ENCODE assay signal across 12 cellular contexts in the genomic region with DNA sequence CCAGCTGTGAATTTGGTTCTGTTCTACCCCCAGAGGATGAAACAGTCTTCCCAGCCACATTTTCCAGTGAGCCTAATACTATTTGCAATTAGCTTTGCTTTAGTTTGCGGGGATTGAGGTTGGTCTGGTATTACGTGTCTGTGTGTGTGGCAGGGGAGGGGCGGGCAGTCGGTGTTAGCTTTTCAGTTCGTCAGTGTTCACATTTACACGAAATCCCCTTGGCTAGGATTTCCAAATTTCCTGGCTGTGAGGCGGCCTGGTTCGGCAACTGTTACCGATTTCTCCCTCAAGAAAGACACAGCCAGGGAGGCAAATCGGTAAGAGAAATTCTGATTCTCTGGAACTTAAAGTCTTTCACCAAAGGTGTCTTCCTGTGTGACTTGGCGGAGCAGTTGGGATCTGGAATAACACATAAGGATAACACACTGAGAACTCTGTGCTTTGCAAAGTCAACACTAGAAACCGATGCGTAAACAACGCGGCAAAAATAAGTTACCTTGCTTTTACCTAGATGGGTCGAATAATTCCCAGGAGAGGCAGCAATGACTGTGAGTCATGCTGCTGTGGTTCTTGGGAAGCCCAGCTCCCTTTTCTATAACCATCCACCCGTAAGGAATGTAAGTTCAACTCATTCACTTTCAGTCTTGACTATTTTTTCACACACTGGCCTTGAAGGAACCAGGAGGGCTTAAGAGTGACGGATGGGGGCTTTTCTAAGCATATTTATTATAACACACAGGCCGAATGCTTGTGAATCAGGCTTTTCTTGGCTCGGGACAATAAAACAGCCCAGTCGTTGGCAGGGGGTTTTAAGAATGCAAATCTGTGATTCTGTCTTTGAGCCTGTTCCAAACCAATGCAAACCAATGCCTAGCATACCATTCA. TPM values are rescaled to one million over a fixed set of nuclear protein-coding genes. Genes with fewer than 3 reads are reported as not detected.
A peak's percentile ranks its signal among the peaks of the same experiment; 100 is the strongest.
DNase-seq lines count a peak whose midpoint lies in the region; ATAC-seq and TF ChIP-seq lines count a peak whose summit lies in the region.
"Had no signal": no experiment of that assay in that cellular context is flagged by ENCODE, and none has a peak within 500 bp of the region (broad histone marks: within the 10 kb centered on the region; RNA-seq: fewer than 3 reads in every experiment).

No MANE protein-coding gene starts in this region.

- peak overlapping the region; percentile 65 for H3K27ac ChIP-seq in SJSA1
- H3K27ac ChIP-seq in ovary: peak overlapping the region in 1 of 2 donors; percentile 38

- H3K9me3 ChIP-seq in SJSA1 (replicated peaks) (no peaks in the 10 kb centered on the region), neuron (ENCODE audit: low read length) (no peaks in the 10 kb centered on the region), ovary (no peaks in the 10 kb centered on the region)

- DNase-seq in DMS79 (lab: John Stamatoyannopoulos, UW): peak; percentile 23
- DNase-seq in SJSA1 (ENCODE audit: low read depth in 1 of 2, low spot score in 2 of 2): peak in 1 of 2 experiments; percentile 67
- DNase-seq in fibroblast of the aortic adventitia (ENCODE audit: low read depth): peak; percentile 65
- DNase-seq in activated naive CD4-positive, alpha-beta T cell (lab: John Stamatoyannopoulos, UW): no peak
- no peak for DNase-seq in NCI-H187 treated with DMSO at 0.1 percent for 48 hours (lab: John Stamatoyannopoulos, UW)
- no peak for DNase-seq in ovary
- DNase-seq: CD8-positive, alpha-beta memory T cell; NCI-H1105 treated with DMSO at 0.1 percent for 48 hours; stimulated activated CD4-positive, alpha-beta T cell treated with anti-CD3 and anti-CD28 coated beads, Interleukin-2, amount 100 ng/mL, for 24 hours had no signal

- ATAC-seq in GM21528 (IDR thresholded peaks at IDR 0.05; ENCODE audit: low FRiP score, unreplicated experiment): no peak

- TF ChIP-seq POLR2A in ovary (IDR thresholded peaks at IDR 0.05): no peak

- no peak overlapping the region for H2AFZ ChIP-seq in neuron (ENCODE audit: low read depth, low read length)

- no peak for TF ChIP-seq CTCF in fibroblast of the aortic adventitia (IDR thresholded peaks at IDR 0.05; ENCODE audit: insufficient read depth, low read length)
- no peak for TF ChIP-seq CTCF in ovary (IDR thresholded peaks at IDR 0.05)

- no peak for TF ChIP-seq EP300 in ovary (IDR thresholded peaks at IDR 0.05)

- H3K27me3 ChIP-seq in SJSA1 (replicated peaks) (no peaks in the 10 kb centered on the region), neuron (ENCODE audit: insufficient read depth, low read length) (no peaks in the 10 kb centered on the region), ovary (no peaks in the 10 kb centered on the region)

- intact Hi-C loops in ovary (cut with DNase I): no loop called here

- H3K36me3 ChIP-seq in SJSA1 (peaks cover 17% of the 10 kb centered on the region), neuron (ENCODE audit: insufficient read depth, low read length) (peaks cover 42% of the 10 kb centered on the region), ovary (no peaks in the 10 kb centered on the region)

- 29 to 54% (median 46%) methylated on average over 21 of the region's 21 CpGs for WGBS in ovary, 3 donors

- H3K4me1 ChIP-seq in SJSA1 (replicated peaks) (peaks cover 16% of the 10 kb centered on the region), neuron (ENCODE audit: insufficient read depth, low read length) (peaks cover 43% of the 10 kb centered on the region), ovary (ENCODE audit: insufficient read depth) (peaks cover 8% of the 10 kb centered on the region)

- H3K4me3 ChIP-seq in SJSA1 (no peak overlapping the region), fibroblast of the aortic adventitia (ENCODE audit: low read depth, low read length) (no peak overlapping the region), neuron (ENCODE audit: low read length) (peak overlapping the region; percentile 40), ovary (no peak overlapping the region)

RNA-seq across cellular contexts. Expression of a gene that starts 24.3 kb away (rescaled TPM):
- 5.8 and 12.1 TPM in 2 replicates for total RNA-seq in SJSA1 (2014; rRNA removed; shearing (Covaris generic))
- 20.2 and 47.4 TPM in 2 replicates for total RNA-seq in fibroblast of the aortic adventitia (ENCODE audit: low replicate concordance)
- total RNA-seq in ovary: 10 to 100 TPM; 24.3 to 88.4 (median 46.9) TPM
- polyA plus RNA-seq in ovary: 10 to 100 TPM; 44.7 to 99.9 TPM
- total RNA-seq: OCI-LY7 had no signal

Comparison
In these comparisons a context has a peak if more than half of its experiments do, and no peak if none do; other contexts are left out.
1. DNase-seq: peak in DMS79 (single experiment) and fibroblast of the aortic adventitia (single experiment); none in activated naive CD4-positive, alpha-beta T cell (0 of 4), NCI-H187 treated with DMSO at 0.1 percent for 48 hours (single experiment) and ovary (0 of 5).